Comparison of ENCODE assay signal across 1 cellular context in the genomic region with DNA sequence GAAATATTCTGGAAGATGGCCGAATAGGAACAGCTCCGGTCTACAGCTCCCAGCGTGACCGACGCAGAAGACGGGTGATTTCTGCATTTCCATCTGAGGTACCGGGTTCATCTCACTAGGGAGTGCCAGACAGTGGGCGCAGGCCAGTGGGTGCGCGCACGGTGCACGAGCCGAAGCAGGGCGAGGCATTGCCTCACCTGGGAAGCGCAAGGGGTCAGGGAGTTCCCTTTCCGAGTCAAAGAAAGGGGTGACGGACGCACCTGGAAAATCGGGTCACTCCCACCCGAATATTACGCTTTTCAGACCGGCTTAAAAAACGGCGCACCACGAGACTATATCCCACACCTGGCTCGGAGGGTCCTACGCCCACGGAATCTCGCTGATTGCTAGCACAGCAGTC. TPM values are rescaled to one million over a fixed set of nuclear protein-coding genes. Genes with fewer than 3 reads are reported as not detected.
"Had no signal": no experiment of that assay in that cellular context is flagged by ENCODE, and none has a peak within 500 bp of the region (broad histone marks: within the 10 kb centered on the region; RNA-seq: fewer than 3 reads in every experiment).

No MANE protein-coding gene starts in this region.

RNA-seq across cellular contexts. Expression of a gene that starts 36.0 kb away (rescaled TPM):
- total RNA-seq: naive thymus-derived CD8-positive, alpha-beta T cell had no signal
